8 cellular contexts compared by ENCODE assay signal in genomic region chr2:105337122-105338019, GRCh38. TPM values are rescaled to one million over a fixed set of nuclear protein-coding genes. Genes with fewer than 3 reads are reported as not detected.
DNase-seq lines count a peak whose midpoint lies in the region; ATAC-seq and TF ChIP-seq lines count a peak whose summit lies in the region.

TSS of gene C2orf49 (plus strand) at chr2:105337540. CDS start at chr2:105337588, 48 bp downstream.

- no peaks in the 10 kb centered on the region for H3K27me3 ChIP-seq in kidney epithelial cell (ENCODE audit: control insufficient read depth, insufficient read depth, low read length)

- H3K4me1 Mint-ChIP-seq in chondrocyte (ENCODE audit: low read depth) = peaks cover 29% of the 10 kb centered on the region

- TF ChIP-seq CTCF in chondrocyte (IDR thresholded peaks at IDR 0.05) = no peak
- no peak for TF ChIP-seq CTCF in kidney epithelial cell (IDR thresholded peaks at IDR 0.05; ENCODE audit: insufficient read depth, low read length, poor library complexity, severe bottlenecking)

- peak; percentile 97 for ATAC-seq in HG03432 (IDR thresholded peaks at IDR 0.05; ENCODE audit: unreplicated experiment)

- H3K36me3 ChIP-seq in kidney epithelial cell (ENCODE audit: control insufficient read depth, insufficient read depth, low read length) = no peaks in the 10 kb centered on the region

- peak within 1 kb of the TSS; percentile 83 for H3K4me3 ChIP-seq in kidney epithelial cell (ENCODE audit: low read depth, low read length)

- peak; percentile 88 for DNase-seq in Ammon's horn (ENCODE audit: low spot score)
- DNase-seq in NCI-H510A (lab: John Stamatoyannopoulos, UW) = peak; percentile 80
- peak; percentile 85 for DNase-seq in activated CD4-positive, alpha-beta T cell treated with anti-CD3 and anti-CD28 coated beads for 1 hour
- DNase-seq in chondrocyte (ENCODE audit: low spot score) = peak; percentile 96
- no peak for DNase-seq in kidney epithelial cell (ENCODE audit: low read depth)
- DNase-seq in stimulated activated CD4-positive, alpha-beta T cell treated with anti-CD3 and anti-CD28 coated beads, Interleukin-15, amount 100 ng/mL, for 48 hours (ENCODE audit: low read depth in 2 of 2) = peak; percentile 85 to 86

- no peaks in the 10 kb centered on the region for H3K9me3 Mint-ChIP-seq in chondrocyte (ENCODE audit: low read depth)

- no peaks in the 10 kb centered on the region for H3K27me3 Mint-ChIP-seq in chondrocyte (ENCODE audit: low read depth)

- H3K27ac Mint-ChIP-seq in chondrocyte (ENCODE audit: unreplicated experiment) = peak within 1 kb of the TSS; percentile 100

- TF ChIP-seq POLR2A in GM19193 (IDR thresholded peaks at IDR 0.05; ENCODE audit: extremely low read depth, insufficient read depth, insufficient read length) = peak; percentile 69

- peak within 1 kb of the TSS; percentile 98 for H3K4me3 Mint-ChIP-seq in chondrocyte (ENCODE audit: unreplicated experiment)

- peaks cover 4% of the 10 kb centered on the region for H3K36me3 Mint-ChIP-seq in chondrocyte (ENCODE audit: low read depth)

RNA-seq across cellular contexts. Expression of gene C2orf49, which starts in this region (rescaled TPM):
- total RNA-seq in chondrocyte (14.9 to 15.3 TPM (median 14.9 TPM) in 3 replicates), kidney epithelial cell (23.3 and 29.5 TPM in 2 replicates)
